In the genomic region with DNA sequence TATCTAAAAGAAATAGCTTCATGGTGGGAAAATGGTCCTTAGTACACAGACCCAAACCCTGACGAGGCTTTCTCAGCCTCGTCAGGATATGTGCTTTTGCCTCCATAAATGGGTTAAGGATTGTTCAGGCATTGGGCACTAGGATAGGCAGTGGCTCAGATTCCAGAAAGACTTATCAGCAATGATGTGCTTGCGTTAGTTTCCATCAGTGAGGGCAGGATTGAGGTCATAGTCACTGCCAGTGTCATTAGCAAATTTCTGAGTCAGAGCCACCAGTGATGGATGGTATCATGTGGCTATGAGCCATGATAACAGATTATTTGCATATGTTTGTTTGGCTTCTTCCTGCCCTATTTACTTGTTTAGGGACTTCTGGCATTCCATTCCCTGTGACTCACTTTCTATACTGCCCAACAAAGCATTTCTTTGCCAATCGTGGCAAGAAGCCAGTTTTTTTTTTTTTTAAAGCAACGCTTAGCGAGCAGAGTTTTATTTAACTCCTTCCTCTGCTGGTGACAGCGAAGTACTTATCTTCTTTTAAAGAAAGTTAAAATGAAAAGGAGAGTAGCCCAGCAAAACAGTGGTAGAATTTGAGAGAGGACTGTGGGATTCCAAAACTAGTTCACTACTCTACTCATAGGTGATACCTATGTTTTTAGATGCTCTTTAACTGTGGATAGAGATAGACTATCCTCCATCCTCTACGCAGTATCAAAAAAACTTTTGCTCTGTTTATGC, we compare ENCODE assay signal across 8 cellular contexts. TPM values are rescaled to one million over a fixed set of nuclear protein-coding genes. Genes with fewer than 3 reads are reported as not detected.
A peak's percentile ranks its signal among the peaks of the same experiment; 100 is the strongest.
DNase-seq lines count a peak whose midpoint lies in the region; ATAC-seq and TF ChIP-seq lines count a peak whose summit lies in the region.

No MANE protein-coding gene starts in this region.

- 8 to 10% (median 9%) methylated on average over 8 of the region's 8 CpGs for WGBS in adrenal gland, 4 donors

- H3K9me3 Mint-ChIP-seq in stimulated activated effector memory CD8-positive, alpha-beta T cell treated with anti-CD3 and anti-CD28 coated beads, Interleukin-12 subunit alpha, Interleukin-12 subunit beta, amount 100 ng/mL, for 72 hours: no peaks in the 10 kb centered on the region

- peak overlapping the region; percentile 90 for H3K9ac ChIP-seq in HUES6 (ENCODE audit: low read length)

- H3K36me3 ChIP-seq in HUES6 (ENCODE audit: control insufficient read depth, insufficient read depth, low read length) (no peaks in the 10 kb centered on the region), adrenal gland (replicated peaks in 1 of 2) (no peaks in the 10 kb centered on the region)

- intact Hi-C loops in adrenal gland (cut with DNase I): no loop called here

- H3K27me3 ChIP-seq in HUES6 (ENCODE audit: control insufficient read depth, insufficient read depth, low read length) (no peaks in the 10 kb centered on the region), adrenal gland (no peaks in the 10 kb centered on the region)

- H3K4me1 ChIP-seq in HUES6 (ENCODE audit: control insufficient read depth, insufficient read depth, low read length) (peaks cover 42% of the 10 kb centered on the region), adrenal gland (replicated peaks in 1 of 2) (peaks cover 12 to 25% of the 10 kb centered on the region in 2 donors)

- H3K9me3 ChIP-seq in HUES6 (ENCODE audit: control insufficient read depth, insufficient read depth, low read depth, low read length): no peaks in the 10 kb centered on the region
- no peaks in the 10 kb centered on the region for H3K9me3 ChIP-seq in adrenal gland (replicated peaks in 1 of 3)

- peak in 3 of 6 experiments; percentile 14 to 33 (median 25) for TF ChIP-seq CTCF in adrenal gland (IDR thresholded peaks at IDR 0.05)

- peak overlapping the region; percentile 44 for H3K4me3 ChIP-seq in HUES6 (ENCODE audit: low read depth, low read length)
- peak overlapping the region in 1 of 4 donors; percentile 16 for H3K4me3 ChIP-seq in adrenal gland

- H3K27ac ChIP-seq in HUES6 (ENCODE audit: low read depth, low read length) (peak overlapping the region; percentile 95), adrenal gland (peak overlapping the region; percentile 66 to 88 (median 80))

- H3K4me3 Mint-ChIP-seq in stimulated activated effector memory CD8-positive, alpha-beta T cell treated with anti-CD3 and anti-CD28 coated beads, Interleukin-12 subunit alpha, Interleukin-12 subunit beta, amount 100 ng/mL, for 72 hours: no peak overlapping the region

- no peaks in the 10 kb centered on the region for H3K4me1 Mint-ChIP-seq in stimulated activated effector memory CD8-positive, alpha-beta T cell treated with anti-CD3 and anti-CD28 coated beads, Interleukin-12 subunit alpha, Interleukin-12 subunit beta, amount 100 ng/mL, for 72 hours

- H3K27ac Mint-ChIP-seq in stimulated activated effector memory CD8-positive, alpha-beta T cell treated with anti-CD3 and anti-CD28 coated beads, Interleukin-12 subunit alpha, Interleukin-12 subunit beta, amount 100 ng/mL, for 72 hours: no peak overlapping the region

- peak; percentile 77 for ATAC-seq in stimulated activated effector memory CD8-positive, alpha-beta T cell treated with anti-CD3 and anti-CD28 coated beads, Interleukin-12 subunit alpha, Interleukin-12 subunit beta, amount 100 ng/mL, for 72 hours
- ATAC-seq in HG02759 (IDR thresholded peaks at IDR 0.05; ENCODE audit: unreplicated experiment) (no peak), HG03196 (IDR thresholded peaks at IDR 0.05; ENCODE audit: unreplicated experiment) (no peak)

- no peaks in the 10 kb centered on the region for H3K36me3 Mint-ChIP-seq in stimulated activated effector memory CD8-positive, alpha-beta T cell treated with anti-CD3 and anti-CD28 coated beads, Interleukin-12 subunit alpha, Interleukin-12 subunit beta, amount 100 ng/mL, for 72 hours

- peak; percentile 70 for DNase-seq in DMS53 treated with DMSO at 0.1 percent for 48 hours (lab: John Stamatoyannopoulos, UW; ENCODE audit: unreplicated experiment)
- peak; percentile 80 to 93 (median 88) for DNase-seq in adrenal gland
- DNase-seq in iPS DF 19.7 (ENCODE audit: low read depth, low spot score): peak; percentile 88
- no peak for DNase-seq in stimulated activated effector memory CD8-positive, alpha-beta T cell treated with anti-CD3 and anti-CD28 coated beads, Interleukin-12 subunit alpha, Interleukin-12 subunit beta, amount 100 ng/mL, for 72 hours (ENCODE audit: low spot score in 2 of 2)
- DNase-seq in mesenteric fat pad (ENCODE audit: low spot score): no peak

- TF ChIP-seq POLR2A in adrenal gland (IDR thresholded peaks at IDR 0.05): peak in 1 of 2 donors; percentile 35

RNA-seq across cellular contexts. Expression of gene MYPN, which starts 44.4 kb away (rescaled TPM):
- total RNA-seq in adrenal gland (1 to 10 TPM in 1 of 8 donors, under 1 TPM in 5, not detected in 2; 0.10 to 1.9 (median 0.28) TPM), mesenteric fat pad (not detected)
- polyA plus RNA-seq in adrenal gland: under 1 TPM; 0.24 to 0.79 (median 0.34) TPM

Comparison
In these comparisons a context has a peak if more than half of its experiments do, and no peak if none do; other contexts are left out.
1. DNase-seq: peak in DMS53 treated with DMSO at 0.1 percent for 48 hours (single experiment), adrenal gland (7 of 7) and iPS DF 19.7 (single experiment); none in stimulated activated effector memory CD8-positive, alpha-beta T cell treated with anti-CD3 and anti-CD28 coated beads, Interleukin-12 subunit alpha, Interleukin-12 subunit beta, amount 100 ng/mL, for 72 hours (0 of 2) and mesenteric fat pad (single experiment).